9 cellular contexts compared by ENCODE assay signal in genomic region chr6:26022737-26023136, GRCh38.
A peak's percentile ranks its signal among the peaks of the same experiment; 100 is the strongest.
DNase-seq lines count a peak whose midpoint lies in the region; ATAC-seq and TF ChIP-seq lines count a peak whose summit lies in the region.
"Had no signal": no experiment of that assay in that cellular context is flagged by ENCODE, and none has a peak within 500 bp of the region (broad histone marks: within the 10 kb centered on the region; RNA-seq: fewer than 3 reads in every experiment).

No MANE protein-coding gene starts in this region.

- ATAC-seq in activated naive CD8-positive, alpha-beta T cell treated with anti-CD3 and anti-CD28 coated beads, Interleukin-2, amount 10 ng/mL, durations not matched to agents 7 days and 5 days (ENCODE audit: low read depth), result no peak
- ATAC-seq in GM21515 (IDR thresholded peaks at IDR 0.05; ENCODE audit: unreplicated experiment), result no peak
- ATAC-seq: left lobe of liver had no signal

- POLR2A ChIA-PET in activated naive CD8-positive, alpha-beta T cell treated with anti-CD3 and anti-CD28 coated beads, Interleukin-2, amount 10 ng/mL, durations not matched to agents 7 days and 5 days (lab: Charles Lee), result interaction anchor here (0.5 to 17.1 kb wide), 22 partner anchors 9 to 1871 kb away, joined by 3 to 1993 read pairs (median 24); a partner anchor contains a TSS

- no peak for TF ChIP-seq CTCF in neural crest cell (conservative IDR thresholded peaks at IDR 0.05)

- H3K4me1 Mint-ChIP-seq in IgD-negative memory B cell (peaks cover 12 to 25% (median 21%) of the 10 kb centered on the region in 3 donors), neural crest cell (peaks cover 68% of the 10 kb centered on the region)
- H3K4me1 Mint-ChIP-seq in activated naive CD8-positive, alpha-beta T cell treated with anti-CD3 and anti-CD28 coated beads, Interleukin-2, amount 10 ng/mL, durations not matched to agents 7 days and 5 days, result peaks cover 61% of the 10 kb centered on the region

- DNase-seq in DMS53 (lab: John Stamatoyannopoulos, UW) (peak; percentile 28), DMS53 treated with DMSO at 0.1 percent for 48 hours (lab: John Stamatoyannopoulos, UW; ENCODE audit: unreplicated experiment) (no peak), neural crest cell (ENCODE audit: low read depth, low spot score) (no peak), NCI-H1092 (lab: John Stamatoyannopoulos, UW) (no peak), A172 (ENCODE audit: low spot score) (no peak)
- no peak for DNase-seq in activated naive CD8-positive, alpha-beta T cell treated with anti-CD3 and anti-CD28 coated beads, Interleukin-2, amount 10 ng/mL, durations not matched to agents 7 days and 5 days

- H3K36me3 Mint-ChIP-seq in IgD-negative memory B cell (no peaks in the 10 kb centered on the region), neural crest cell (ENCODE audit: low read depth) (peaks cover 6% of the 10 kb centered on the region)
- peaks cover 3% of the 10 kb centered on the region for H3K36me3 Mint-ChIP-seq in activated naive CD8-positive, alpha-beta T cell treated with anti-CD3 and anti-CD28 coated beads, Interleukin-2, amount 10 ng/mL, durations not matched to agents 7 days and 5 days

- H3K27ac Mint-ChIP-seq in IgD-negative memory B cell (peak overlapping the region in 2 of 3 donors; percentile 97 to 100), neural crest cell (ENCODE audit: unreplicated experiment) (no peak overlapping the region)
- H3K27ac Mint-ChIP-seq in activated naive CD8-positive, alpha-beta T cell treated with anti-CD3 and anti-CD28 coated beads, Interleukin-2, amount 10 ng/mL, durations not matched to agents 7 days and 5 days, result peak overlapping the region; percentile 100

- H3K27me3 Mint-ChIP-seq in IgD-negative memory B cell (no peaks in the 10 kb centered on the region), neural crest cell (ENCODE audit: low read depth) (peaks cover 7% of the 10 kb centered on the region)
- no peaks in the 10 kb centered on the region for H3K27me3 Mint-ChIP-seq in activated naive CD8-positive, alpha-beta T cell treated with anti-CD3 and anti-CD28 coated beads, Interleukin-2, amount 10 ng/mL, durations not matched to agents 7 days and 5 days

- H3K4me3 Mint-ChIP-seq in IgD-negative memory B cell (peak overlapping the region in 2 of 4 donors; percentile 83 to 89), neural crest cell (peak overlapping the region; percentile 96)
- peak overlapping the region; percentile 99 for H3K4me3 Mint-ChIP-seq in activated naive CD8-positive, alpha-beta T cell treated with anti-CD3 and anti-CD28 coated beads, Interleukin-2, amount 10 ng/mL, durations not matched to agents 7 days and 5 days

- H3K9me3 Mint-ChIP-seq in IgD-negative memory B cell, result peaks cover 0 to 7% (median 2%) of the 10 kb centered on the region in 3 donors
- H3K9me3 Mint-ChIP-seq in activated naive CD8-positive, alpha-beta T cell treated with anti-CD3 and anti-CD28 coated beads, Interleukin-2, amount 10 ng/mL, durations not matched to agents 7 days and 5 days, result peaks cover 2% of the 10 kb centered on the region
- H3K9me3 Mint-ChIP-seq in neural crest cell, result peaks cover 3% of the 10 kb centered on the region
